ENCODE assay signal across 38 cellular contexts in the genomic region with DNA sequence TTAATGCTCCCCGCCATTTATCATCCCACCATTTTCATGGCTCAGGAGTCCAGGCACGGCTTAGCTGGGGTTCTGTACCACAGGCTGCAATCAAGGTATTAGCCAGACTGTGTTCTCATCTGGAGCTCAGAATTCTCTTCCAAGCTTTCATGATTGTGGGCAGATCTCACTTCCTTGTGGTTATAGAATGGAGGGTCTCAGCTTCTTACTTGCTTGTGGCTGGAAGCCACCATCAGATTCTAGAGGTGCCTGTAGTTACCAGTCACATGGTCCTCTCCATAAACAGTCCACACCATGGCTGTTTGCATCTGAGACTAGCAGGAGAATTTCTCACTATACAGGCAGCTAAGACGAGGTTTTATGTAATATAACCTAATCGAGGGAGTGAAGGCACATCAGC. TPM values are rescaled to one million over a fixed set of nuclear protein-coding genes. Genes with fewer than 3 reads are reported as not detected.
"Had no signal": no experiment of that assay in that cellular context is flagged by ENCODE, and none has a peak within 500 bp of the region (broad histone marks: within the 10 kb centered on the region; RNA-seq: fewer than 3 reads in every experiment).

No MANE protein-coding gene starts in this region.

- DNase-seq: Karpas-422, Kasumi-1, MG63, MM.1S, MV-4-11, NCI-H1048, NCI-H1092, NCI-H1092 treated with DMSO at 0.1 percent for 48 hours, NCI-H1105, NCI-H1105 treated with DMSO at 0.1 percent for 48 hours, NCI-H1417, NCI-H1417 treated with DMSO at 0.1 percent for 48 hours, NCI-H1436, NCI-H1436 treated with DMSO at 0.1 percent for 48 hours, NCI-H146, NCI-H1694, NCI-H1694 treated with DMSO at 0.1 percent for 48 hours, NCI-H187, NCI-H187 treated with DMSO at 0.1 percent for 48 hours, NCI-H1930, NCI-H2029, NCI-H2029 treated with DMSO at 0.1 percent for 48 hours, NCI-H2081, NCI-H2081 treated with DMSO at 0.1 percent for 48 hours, NCI-H2107, NCI-H2171, NCI-H2171 treated with DMSO at 0.1 percent for 48 hours, NCI-H2227 treated with DMSO at 0.1 percent for 48 hours, NCI-H226, NCI-H345, NCI-H446, NCI-H446 treated with DMSO at 0.1 percent for 48 hours, NCI-H510A, NCI-H510A treated with DMSO at 0.1 percent for 48 hours, NCI-H524 had no signal

- H3K4me3 ChIP-seq: MG63 had no signal

- H3K36me3 ChIP-seq: MG63 had no signal

- H3K27me3 ChIP-seq: MG63 had no signal

RNA-seq across cellular contexts. Expression of a gene that starts 56.3 kb away (rescaled TPM):
- total RNA-seq: LHCN-M2, MCF 10A, NCI-H460 had no signal
